8 cellular contexts compared by ENCODE assay signal in the genomic region with DNA sequence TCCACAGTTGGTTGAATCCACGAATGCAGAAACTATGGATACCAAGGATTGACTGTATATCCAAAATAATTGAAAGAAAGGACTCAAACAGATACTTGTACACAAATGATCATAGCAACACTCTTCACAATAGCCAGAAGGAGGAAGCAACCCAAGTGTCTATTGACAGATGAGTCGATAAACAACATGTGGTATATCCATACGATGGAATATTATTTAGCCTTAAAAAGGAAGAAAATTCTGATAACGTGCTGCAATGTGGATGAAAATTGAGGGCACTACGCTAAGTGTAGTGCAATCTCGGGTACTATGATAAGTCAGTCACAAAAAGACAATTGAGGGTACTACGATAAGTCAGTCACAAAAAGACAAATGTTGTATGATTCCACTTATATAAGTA.
"Had no signal": no experiment of that assay in that cellular context is flagged by ENCODE, and none has a peak within 500 bp of the region (broad histone marks: within the 10 kb centered on the region; RNA-seq: fewer than 3 reads in every experiment).

No MANE protein-coding gene starts in this region.

- H3K27ac ChIP-seq: HL-60, KMS-11 had no signal

- ATAC-seq: HepG2 had no signal

- DNase-seq: IMR-90, Karpas-422, KBM-7, KG1 had no signal

- FAIRE-seq: HepG2, HTR-8/SVneo had no signal

- H3K4me2 ChIP-seq: KMS-11 had no signal

- H3K9ac ChIP-seq: KMS-11 had no signal
